Comparison of ENCODE assay signal across 32 cellular contexts in genomic region chrX:132094169-132094568, GRCh38. TPM values are rescaled to one million over a fixed set of nuclear protein-coding genes. Genes with fewer than 3 reads are reported as not detected.
DNase-seq lines count a peak whose midpoint lies in the region; ATAC-seq and TF ChIP-seq lines count a peak whose summit lies in the region.
"Had no signal": no experiment of that assay in that cellular context is flagged by ENCODE, and none has a peak within 500 bp of the region (broad histone marks: within the 10 kb centered on the region; RNA-seq: fewer than 3 reads in every experiment).

No MANE protein-coding gene starts in this region.

- peaks cover 12% of the 10 kb centered on the region for H3K27me3 Mint-ChIP-seq in T-helper 17 cell
- H3K27me3 Mint-ChIP-seq: activated naive CD4-positive, alpha-beta T cell treated with anti-CD3 and anti-CD28 coated beads, Interleukin-2, amount 50 U/mL, for 24 hours had no signal

- in situ Hi-C loops in astrocyte of the spinal cord (cut with HindIII; ENCODE audit: low sequenced_read_pairs) = no loop called here

- TF ChIP-seq CTCF in AG10803 (conservative IDR thresholded peaks at IDR 0.05; ENCODE audit: low read length) (no peak), astrocyte of the spinal cord (IDR thresholded peaks at IDR 0.05; ENCODE audit: low read depth, low read length) (no peak)

- DNase-seq in AG10803 (ENCODE audit: low read depth) = peak; percentile 61
- peak; percentile 11 for DNase-seq in HT1080 (ENCODE audit: low read depth)
- DNase-seq in astrocyte of the spinal cord (ENCODE audit: low read depth, low spot score) = peak; percentile 54
- peak; percentile 41 for DNase-seq in myocyte (ENCODE audit: low read depth)
- DNase-seq in NCI-H82 treated with DMSO at 0.1 percent for 48 hours (lab: John Stamatoyannopoulos, UW; ENCODE audit: unreplicated experiment) = no peak
- no peak for DNase-seq in T-helper 17 cell
- no peak for DNase-seq in RPMI8226
- DNase-seq: activated CD4-positive, CD25-positive, alpha-beta regulatory T cell treated with anti-CD3 and anti-CD28 coated beads, Interleukin-2, amount 50 U/mL, for 72 hours; activated CD8-positive, alpha-beta T cell treated with anti-CD3 and anti-CD28 coated beads, Interleukin-2, amount 10 ng/mL, durations not matched to agents 7 days and 5 days; amygdala; immature natural killer cell; KG1; left ventricle myocardium inferior; mesenchymal stem cell; NCI-H2029 treated with DMSO at 0.1 percent for 48 hours; NCI-H524 treated with DMSO at 0.1 percent for 48 hours; PC-3; stomach had no signal

- H3K4me3 ChIP-seq in AG10803 (ENCODE audit: low read length) (no peak overlapping the region), astrocyte of the spinal cord (ENCODE audit: low read depth, low read length) (no peak overlapping the region)
- H3K4me3 ChIP-seq: BLaER1, cardiac muscle cell, left ventricle myocardium inferior, right atrium auricular region, stomach, thyroid gland had no signal

- peaks cover 10% of the 10 kb centered on the region for H3K4me1 Mint-ChIP-seq in T-helper 17 cell
- H3K4me1 Mint-ChIP-seq: activated T-helper 17 cell treated with anti-CD3 and anti-CD28 coated beads, Interleukin-2, amount 50 U/mL, for 72 hours had no signal

- H3K9me3 ChIP-seq in T-helper 17 cell (ENCODE audit: control insufficient read depth, low read length, poor library complexity, severe bottlenecking) = no peaks in the 10 kb centered on the region
- H3K9me3 ChIP-seq: BLaER1, left ventricle myocardium inferior, right atrium auricular region, stomach, thyroid gland had no signal

- no peak overlapping the region for H3K4me3 Mint-ChIP-seq in T-helper 17 cell
- H3K4me3 Mint-ChIP-seq: activated CD8-positive, alpha-beta T cell treated with anti-CD3 and anti-CD28 coated beads, Interleukin-2, amount 10 ng/mL, durations not matched to agents 7 days and 5 days; activated naive CD4-positive, alpha-beta T cell treated with anti-CD3 and anti-CD28 coated beads, Interleukin-2, amount 50 U/mL, for 24 hours; activated T-helper 17 cell treated with anti-CD3 and anti-CD28 coated beads, Interleukin-2, amount 50 U/mL, for 72 hours; immature natural killer cell; neural crest cell had no signal

- ATAC-seq in GM19035 (IDR thresholded peaks at IDR 0.05; ENCODE audit: unreplicated experiment) (no peak), T-helper 17 cell (no peak)
- ATAC-seq: activated CD8-positive, alpha-beta T cell treated with anti-CD3 and anti-CD28 coated beads, Interleukin-2, amount 10 ng/mL, durations not matched to agents 7 days and 5 days; activated T-helper 17 cell treated with anti-CD3 and anti-CD28 coated beads, Interleukin-2, amount 50 U/mL, for 72 hours; PC-3; Right ventricle myocardium inferior had no signal

- H3K27ac Mint-ChIP-seq in T-helper 17 cell = no peak overlapping the region
- H3K27ac Mint-ChIP-seq: activated CD8-positive, alpha-beta T cell treated with anti-CD3 and anti-CD28 coated beads, Interleukin-2, amount 10 ng/mL, durations not matched to agents 7 days and 5 days; activated naive CD4-positive, alpha-beta T cell treated with anti-CD3 and anti-CD28 coated beads, Interleukin-2, amount 50 U/mL, for 24 hours; activated T-helper 17 cell treated with anti-CD3 and anti-CD28 coated beads, Interleukin-2, amount 50 U/mL, for 72 hours; immature natural killer cell had no signal

- H3K36me3 Mint-ChIP-seq in T-helper 17 cell (ENCODE audit: low read depth) = no peaks in the 10 kb centered on the region
- H3K36me3 Mint-ChIP-seq: activated naive CD4-positive, alpha-beta T cell treated with anti-CD3 and anti-CD28 coated beads, Interleukin-2, amount 50 U/mL, for 24 hours; immature natural killer cell had no signal

RNA-seq across cellular contexts. Expression of gene FRMD7, which starts 33.7 kb away (rescaled TPM):
- not detected in 2 replicates for total RNA-seq in HT1080 (2014; rRNA removed; shearing (Covaris generic))
- polyA plus RNA-seq in HT1080 (2015; cell fraction: cytosol; rRNA removed) = not detected in 2 replicates
- 0.12 TPM in 1 of 2 replicates, not detected in the other for polyA plus RNA-seq in HT1080 (2015; cell fraction: nucleus; rRNA removed)
- total RNA-seq in myocyte (0.10 and 0.45 TPM in 2 replicates), T-helper 17 cell (not detected)
- polyA plus RNA-seq in myocyte (2012) = not detected
- total RNA-seq: A673; activated CD8-positive, alpha-beta T cell treated with anti-CD3 and anti-CD28 coated beads, Interleukin-2, amount 10 ng/mL, durations not matched to agents 7 days and 5 days; activated T-helper 17 cell treated with anti-CD3 and anti-CD28 coated beads, Interleukin-2, amount 50 U/mL, for 72 hours; cardiac muscle cell; endothelial cell of umbilical vein; G401; H1; right atrium auricular region; Right ventricle myocardium inferior; stomach; T-helper 2 cell treated with Interferon-gamma antibody and Interleukin-4, amounts not matched to agents 100 ng/mL and 5 ng/mL, for 36 hours; thyroid gland had no signal
- polyA plus RNA-seq: cardiac muscle cell, endothelial cell of umbilical vein, H1, immature natural killer cell, stomach had no signal

Comparison
In these comparisons a context has a peak if more than half of its experiments do, and no peak if none do; other contexts are left out.
1. DNase-seq: peak in AG10803 (single experiment), HT1080 (single experiment), astrocyte of the spinal cord (single experiment) and myocyte (single experiment); none in NCI-H82 treated with DMSO at 0.1 percent for 48 hours (single experiment), T-helper 17 cell (0 of 3) and RPMI8226 (single experiment).